ENCODE assay signal across 11 cellular contexts in the genomic region with DNA sequence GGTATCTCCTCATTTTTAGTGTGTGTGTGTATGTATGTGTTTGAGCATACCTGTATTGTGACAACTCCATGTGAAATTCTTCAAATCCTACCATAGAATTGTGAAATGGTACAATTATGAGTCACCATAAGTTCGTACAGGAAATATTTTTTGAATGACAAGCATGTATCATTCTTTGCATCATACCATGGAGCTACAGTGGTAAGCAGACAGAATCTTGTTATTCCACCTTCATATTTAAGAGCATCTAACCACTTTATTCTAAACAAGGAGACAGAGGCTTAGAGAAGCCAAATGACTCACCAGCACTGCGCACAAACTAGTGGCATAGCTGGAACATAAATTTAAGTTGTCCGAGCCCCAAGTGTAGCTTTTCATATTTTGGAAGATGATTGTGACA. TPM values are rescaled to one million over a fixed set of nuclear protein-coding genes. Genes with fewer than 3 reads are reported as not detected.
A peak's percentile ranks its signal among the peaks of the same experiment; 100 is the strongest.
DNase-seq lines count a peak whose midpoint lies in the region; ATAC-seq, FAIRE-seq and TF ChIP-seq lines count a peak whose summit lies in the region.
"Had no signal": no experiment of that assay in that cellular context is flagged by ENCODE, and none has a peak within 500 bp of the region (broad histone marks: within the 10 kb centered on the region; RNA-seq: fewer than 3 reads in every experiment).

No MANE protein-coding gene starts in this region.

- no peak overlapping the region for H3K4me3 ChIP-seq in kidney epithelial cell (ENCODE audit: low read depth, low read length)
- H3K4me3 ChIP-seq: GM23338 had no signal

- POLR2A ChIA-PET in CD4-positive, alpha-beta T cell (lab: Charles Lee): no interaction called here

- peaks cover 14% of the 10 kb centered on the region for H3K36me3 Mint-ChIP-seq in CD4-positive, alpha-beta T cell (ENCODE audit: low read depth)
- no peaks in the 10 kb centered on the region for H3K36me3 Mint-ChIP-seq in activated naive CD8-positive, alpha-beta T cell

- no peak for TF ChIP-seq CTCF in CD4-positive, alpha-beta T cell (IDR thresholded peaks at IDR 0.05)
- TF ChIP-seq CTCF in kidney epithelial cell (IDR thresholded peaks at IDR 0.05; ENCODE audit: insufficient read depth, low read length, poor library complexity, severe bottlenecking) (no peak), D721Med (IDR thresholded peaks at IDR 0.05; ENCODE audit: insufficient read depth, missing control alignments) (no peak)

- H3K27ac ChIP-seq in CD4-positive, alpha-beta T cell (ENCODE audit: low read depth, low read length): no peak overlapping the region
- H3K27ac ChIP-seq: HL-60 had no signal

- ATAC-seq in CD4-positive, alpha-beta T cell (ENCODE audit: poor library complexity): no peak
- ATAC-seq in HG03378 (IDR thresholded peaks at IDR 0.05; ENCODE audit: unreplicated experiment) (peak; percentile 38), GM19023 (IDR thresholded peaks at IDR 0.05; ENCODE audit: unreplicated experiment) (no peak), GM18870 (IDR thresholded peaks at IDR 0.05; ENCODE audit: unreplicated experiment) (no peak)
- ATAC-seq: GM23338 had no signal

- intact Hi-C loops in CD4-positive, alpha-beta T cell (cut with DNase I, micrococcal nuclease): loop anchor here in 1 of 2 experiments (2.0 kb wide), 1 partner anchor 20 kb away; no protein-coding TSS in a partner anchor

- peaks cover 25% of the 10 kb centered on the region for H3K4me1 Mint-ChIP-seq in CD4-positive, alpha-beta T cell (ENCODE audit: low read depth)
- H3K4me1 Mint-ChIP-seq in activated naive CD8-positive, alpha-beta T cell (ENCODE audit: low read depth): peaks cover 30% of the 10 kb centered on the region

- no peak for FAIRE-seq in D721Med (lab: Jason Lieb, UNC)

- no peak overlapping the region for H3K4me3 Mint-ChIP-seq in CD4-positive, alpha-beta T cell
- H3K4me3 Mint-ChIP-seq in activated naive CD8-positive, alpha-beta T cell: no peak overlapping the region
- H3K4me3 Mint-ChIP-seq: GM23338 had no signal

- no peaks in the 10 kb centered on the region for H3K27me3 ChIP-seq in CD4-positive, alpha-beta T cell (ENCODE audit: control insufficient read depth, insufficient read depth, low read length)
- H3K27me3 ChIP-seq in kidney epithelial cell (ENCODE audit: control insufficient read depth, insufficient read depth, low read length): no peaks in the 10 kb centered on the region

- H3K9me3 Mint-ChIP-seq in CD4-positive, alpha-beta T cell: no peaks in the 10 kb centered on the region
- no peaks in the 10 kb centered on the region for H3K9me3 Mint-ChIP-seq in activated naive CD8-positive, alpha-beta T cell (ENCODE audit: low read depth)
- H3K9me3 Mint-ChIP-seq: GM23338 had no signal

- peak overlapping the region; percentile 12 for H3K27ac Mint-ChIP-seq in CD4-positive, alpha-beta T cell
- peak overlapping the region; percentile 3 for H3K27ac Mint-ChIP-seq in activated naive CD8-positive, alpha-beta T cell
- H3K27ac Mint-ChIP-seq: GM23338 had no signal

- H3K9me3 ChIP-seq in CD4-positive, alpha-beta T cell (ENCODE audit: control insufficient read depth, low read length): no peaks in the 10 kb centered on the region

- H3K36me3 ChIP-seq in kidney epithelial cell (ENCODE audit: control insufficient read depth, insufficient read depth, low read length): no peaks in the 10 kb centered on the region

- CTCF ChIA-PET in CD4-positive, alpha-beta T cell (lab: Charles Lee): interaction anchor here (0.5 to 1.6 kb wide), 2 partner anchors 25 to 28 kb away, joined by 3 to 4 read pairs; no protein-coding TSS in a partner anchor

- DNase-seq in CD4-positive, alpha-beta T cell: no peak
- DNase-seq in kidney epithelial cell (ENCODE audit: low read depth) (peak; percentile 50), SKM-1 treated with dmso at 0.1 percent for 144 hours (lab: John Stamatoyannopoulos, UW; ENCODE audit: unreplicated experiment) (no peak), D721Med (ENCODE audit: insufficient read length, low spot score) (no peak)
- DNase-seq: activated CD4-positive, alpha-beta T cell treated with anti-CD3 and anti-CD28 coated beads, Interleukin-2, amount 50 U/mL, for 1 hour had no signal

- H3K27me3 Mint-ChIP-seq in CD4-positive, alpha-beta T cell: no peaks in the 10 kb centered on the region
- no peaks in the 10 kb centered on the region for H3K27me3 Mint-ChIP-seq in activated naive CD8-positive, alpha-beta T cell

RNA-seq across cellular contexts. Expression of gene EPSTI1, which starts 4.5 kb away (rescaled TPM):
- 10 to 100 TPM; 23.5 to 24.5 TPM for total RNA-seq in CD4-positive, alpha-beta T cell
- total RNA-seq in kidney epithelial cell: 2.5 and 5.6 TPM in 2 replicates

RNA-seq across cellular contexts. Expression of gene DNAJC15, which starts 26.8 kb away (rescaled TPM):
- total RNA-seq in CD4-positive, alpha-beta T cell: 1 to 10 TPM; 6.8 to 7.6 TPM
- 16.0 and 23.8 TPM in 2 replicates for total RNA-seq in kidney epithelial cell
